15 cellular contexts compared by ENCODE assay signal in the genomic region with DNA sequence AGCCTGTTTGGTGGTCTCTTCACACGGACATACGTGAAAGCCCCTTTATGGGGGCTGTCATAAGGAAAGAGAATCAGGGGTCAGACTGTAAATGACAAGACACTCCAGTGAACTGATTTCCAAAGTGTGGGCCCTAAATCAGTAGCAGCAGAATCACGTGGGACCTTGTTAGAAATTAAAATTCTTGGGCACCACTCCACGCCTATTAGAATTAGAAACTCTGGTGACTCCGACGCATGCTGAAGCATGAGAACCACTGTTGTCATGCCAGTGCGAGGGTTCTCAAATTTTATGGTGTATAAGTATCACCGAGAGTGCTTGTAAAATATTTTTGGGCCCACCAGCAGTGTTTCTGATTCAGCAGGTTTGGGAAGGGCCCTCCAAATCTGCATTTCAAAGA.
DNase-seq lines count a peak whose midpoint lies in the region; ATAC-seq and TF ChIP-seq lines count a peak whose summit lies in the region.
"Had no signal": no experiment of that assay in that cellular context is flagged by ENCODE, and none has a peak within 500 bp of the region (broad histone marks: within the 10 kb centered on the region; RNA-seq: fewer than 3 reads in every experiment).

No MANE protein-coding gene starts in this region.

- H3K27ac Mint-ChIP-seq in mesothelial cell of epicardium, result peak overlapping the region; percentile 89
- H3K27ac Mint-ChIP-seq: CD4-positive, alpha-beta T cell had no signal

- H3K9me3 Mint-ChIP-seq in mesothelial cell of epicardium, result no peaks in the 10 kb centered on the region
- H3K9me3 Mint-ChIP-seq: CD4-positive, alpha-beta T cell had no signal

- no peak overlapping the region for H3K4me3 Mint-ChIP-seq in mesothelial cell of epicardium
- H3K4me3 Mint-ChIP-seq: CD4-positive, alpha-beta T cell had no signal

- intact Hi-C loops in Right ventricle myocardium inferior (cut with DNase I) (no loop called here), cardiac septum (cut with DNase I) (no loop called here), left ventricle myocardium superior (cut with micrococcal nuclease) (no loop called here), left cardiac atrium (cut with DNase I) (no loop called here)

- peaks cover 73% of the 10 kb centered on the region for H3K4me1 Mint-ChIP-seq in mesothelial cell of epicardium

- peak; percentile 28 for ATAC-seq in Right ventricle myocardium inferior
- peak; percentile 55 for ATAC-seq in left ventricle myocardium superior
- ATAC-seq in left cardiac atrium, result no peak
- ATAC-seq: A549 had no signal

- TF ChIP-seq CTCF in mesothelial cell of epicardium (IDR thresholded peaks at IDR 0.05; ENCODE audit: unreplicated experiment), result no peak

- DNase-seq in Right ventricle myocardium inferior (ENCODE audit: missing footprints) (no peak), cardiac septum (ENCODE audit: low spot score) (no peak), left ventricle myocardium superior (no peak), left cardiac atrium (no peak), mesothelial cell of epicardium (ENCODE audit: low spot score in 2 of 2, unreplicated experiment in 2 of 2) (no peak), germinal center (ENCODE audit: low spot score) (no peak)
- no peak for DNase-seq in activated naive CD4-positive, alpha-beta T cell (lab: John Stamatoyannopoulos, UW)
- DNase-seq: AML-193; CD4-positive, alpha-beta T cell; DMS153; DMS79; GF-D8; GOT3; H7 had no signal

- peaks cover 8% of the 10 kb centered on the region for H3K36me3 Mint-ChIP-seq in mesothelial cell of epicardium

- H3K27me3 Mint-ChIP-seq in mesothelial cell of epicardium (ENCODE audit: low read depth), result no peaks in the 10 kb centered on the region
- H3K27me3 Mint-ChIP-seq: CD4-positive, alpha-beta T cell had no signal

Comparison
In these comparisons a context has a peak if more than half of its experiments do, and no peak if none do; other contexts are left out.
1. ATAC-seq: peak in Right ventricle myocardium inferior (single experiment) and left ventricle myocardium superior (single experiment); none in left cardiac atrium (0 of 2).